15 cellular contexts compared by ENCODE assay signal in genomic region chr16:81630632-81631026, GRCh38.
A peak's percentile ranks its signal among the peaks of the same experiment; 100 is the strongest.
DNase-seq lines count a peak whose midpoint lies in the region; ATAC-seq, FAIRE-seq and TF ChIP-seq lines count a peak whose summit lies in the region.
"Had no signal": no experiment of that assay in that cellular context is flagged by ENCODE, and none has a peak within 500 bp of the region (broad histone marks: within the 10 kb centered on the region; RNA-seq: fewer than 3 reads in every experiment).

No MANE protein-coding gene starts in this region.

- POLR2A ChIA-PET in OCI-LY7 (lab: Charles Lee), result no interaction called here

- peaks cover 0 to 15% (median 2%) of the 10 kb centered on the region in 4 donors for H3K36me3 ChIP-seq in stomach
- H3K36me3 ChIP-seq in OCI-LY7 (ENCODE audit: insufficient read depth, low read length), result no peaks in the 10 kb centered on the region
- H3K36me3 ChIP-seq: ascending aorta had no signal

- no peaks in the 10 kb centered on the region for H3K27me3 ChIP-seq in stomach
- H3K27me3 ChIP-seq: ascending aorta had no signal

- H3K9me3 ChIP-seq in stomach (no peaks in the 10 kb centered on the region), OCI-LY7 (ENCODE audit: low read length) (no peaks in the 10 kb centered on the region)
- H3K9me3 ChIP-seq: ascending aorta had no signal

- CTCF ChIA-PET in activated CD8-positive, alpha-beta memory T cell treated with anti-CD3 and anti-CD28 coated beads, Interleukin-2, amount 10 ng/mL, durations not matched to agents 7 days and 5 days (lab: Charles Lee), result interaction anchor here (0.5 to 2.0 kb wide), 4 partner anchors 99 to 295 kb away, joined by 3 to 7 read pairs (median 4); no protein-coding TSS in a partner anchor
- CTCF ChIA-PET in OCI-LY7 (lab: Charles Lee; ENCODE audit: unreplicated experiment), result no interaction called here

- H3K9me2 ChIP-seq in OCI-LY7 (ENCODE audit: insufficient read depth, low read length), result no peaks in the 10 kb centered on the region

- TF ChIP-seq CTCF in stomach (IDR thresholded peaks at IDR 0.05), result no peak
- no peak for TF ChIP-seq CTCF in OCI-LY7 (conservative IDR thresholded peaks at IDR 0.05; ENCODE audit: low read length)

- no peaks in the 10 kb centered on the region for H3K36me3 Mint-ChIP-seq in activated CD8-positive, alpha-beta memory T cell treated with anti-CD3 and anti-CD28 coated beads, Interleukin-2, amount 10 ng/mL, durations not matched to agents 7 days and 5 days
- H3K36me3 Mint-ChIP-seq in dendritic cell treated with granulocyte-macrophage colony-stimulating factor and Interleukin-4, amounts not matched to agents 40 ng/mL and 50 ng/mL, for 4 days (ENCODE audit: low read depth), result peaks cover 56% of the 10 kb centered on the region

- peaks cover 44% of the 10 kb centered on the region for H3K4me1 Mint-ChIP-seq in activated CD8-positive, alpha-beta memory T cell treated with anti-CD3 and anti-CD28 coated beads, Interleukin-2, amount 10 ng/mL, durations not matched to agents 7 days and 5 days
- H3K4me1 Mint-ChIP-seq in dendritic cell treated with granulocyte-macrophage colony-stimulating factor and Interleukin-4, amounts not matched to agents 40 ng/mL and 50 ng/mL, for 4 days (ENCODE audit: low read depth), result peaks cover 65% of the 10 kb centered on the region

- H4K20me1 ChIP-seq in OCI-LY7 (ENCODE audit: insufficient read depth, low read length), result no peaks in the 10 kb centered on the region

- H3K79me2 ChIP-seq in OCI-LY7 (ENCODE audit: insufficient read depth, low read depth, low read length), result no peaks in the 10 kb centered on the region

- peak overlapping the region; percentile 54 for H3K27ac Mint-ChIP-seq in activated CD8-positive, alpha-beta memory T cell treated with anti-CD3 and anti-CD28 coated beads, Interleukin-2, amount 10 ng/mL, durations not matched to agents 7 days and 5 days
- H3K27ac Mint-ChIP-seq in dendritic cell treated with granulocyte-macrophage colony-stimulating factor and Interleukin-4, amounts not matched to agents 40 ng/mL and 50 ng/mL, for 4 days, result peak overlapping the region; percentile 60

- H3K4me3 ChIP-seq in stomach (no peak overlapping the region), OCI-LY7 (ENCODE audit: low read depth, low read length, poor library complexity, severe bottlenecking) (no peak overlapping the region)
- H3K4me3 ChIP-seq: ascending aorta had no signal

- no peak overlapping the region for H3K4me2 ChIP-seq in OCI-LY7 (ENCODE audit: low read length)

- 71 to 100% (median 87%) methylated on average over 2 to 5 of the region's 5 CpGs for WGBS in stomach, 5 donors

- no peak for ATAC-seq in activated CD8-positive, alpha-beta memory T cell treated with anti-CD3 and anti-CD28 coated beads, Interleukin-2, amount 10 ng/mL, durations not matched to agents 7 days and 5 days
- no peak for ATAC-seq in GM19328 (IDR thresholded peaks at IDR 0.05; ENCODE audit: unreplicated experiment)
- ATAC-seq: SK-N-SH treated with all-trans-retinoic acid at 6 μM for 48 hours had no signal

- FAIRE-seq in urothelium cell line (lab: Jason Lieb, UNC), result no peak
- FAIRE-seq: endothelial cell of umbilical vein had no signal

- no peak overlapping the region for H2AFZ ChIP-seq in OCI-LY7 (ENCODE audit: low read length)

- no peak overlapping the region for H3K4me3 Mint-ChIP-seq in activated CD8-positive, alpha-beta memory T cell treated with anti-CD3 and anti-CD28 coated beads, Interleukin-2, amount 10 ng/mL, durations not matched to agents 7 days and 5 days
- no peak overlapping the region for H3K4me3 Mint-ChIP-seq in dendritic cell treated with granulocyte-macrophage colony-stimulating factor and Interleukin-4, amounts not matched to agents 40 ng/mL and 50 ng/mL, for 4 days

- BruUV-seq in OCI-LY7 (replicated peaks; lab: Mats Ljungman, UMichigan), result no TSS peak

- intact Hi-C loops in dendritic cell treated with granulocyte-macrophage colony-stimulating factor and Interleukin-4, amounts not matched to agents 40 ng/mL and 50 ng/mL, for 4 days (cut with micrococcal nuclease), result no loop called here
- intact Hi-C loops in stomach (cut with DNase I; ENCODE audit: low total_unique reads) (no loop called here), OCI-LY7 (cut with micrococcal nuclease; ENCODE audit: unreplicated experiment) (no loop called here)

- no peak for DNase-seq in activated CD8-positive, alpha-beta memory T cell treated with anti-CD3 and anti-CD28 coated beads, Interleukin-2, amount 10 ng/mL, durations not matched to agents 7 days and 5 days
- DNase-seq in activated CD8-positive, alpha-beta memory T cell treated with anti-CD3 and anti-CD28 coated beads, Interleukin-2, amount 50 U/mL, for 4 hours, result no peak
- peak; percentile 97 for DNase-seq in NCI-H524 treated with DMSO at 0.1 percent for 48 hours (lab: John Stamatoyannopoulos, UW)
- no peak for DNase-seq in stomach
- DNase-seq in OCI-LY7 (ENCODE audit: low spot score), result no peak
- no peak for DNase-seq in urothelium cell line (ENCODE audit: low spot score)
- DNase-seq: activated CD4-positive, alpha-beta T cell treated with anti-CD3 and anti-CD28 coated beads, Interleukin-2, amount 50 U/mL, for 48 hours; GDM1; HCEC 1CT; NCI-H526 had no signal

- TF ChIP-seq EP300 in stomach (IDR thresholded peaks at IDR 0.05), result no peak

- no peak for TF ChIP-seq POLR2A in stomach (IDR thresholded peaks at IDR 0.05)

- no peaks in the 10 kb centered on the region for H3K9me3 Mint-ChIP-seq in activated CD8-positive, alpha-beta memory T cell treated with anti-CD3 and anti-CD28 coated beads, Interleukin-2, amount 10 ng/mL, durations not matched to agents 7 days and 5 days (ENCODE audit: low read depth)
- no peaks in the 10 kb centered on the region for H3K9me3 Mint-ChIP-seq in dendritic cell treated with granulocyte-macrophage colony-stimulating factor and Interleukin-4, amounts not matched to agents 40 ng/mL and 50 ng/mL, for 4 days

- H3K27ac ChIP-seq in stomach, result peak overlapping the region in 4 of 5 donors; percentile 2 to 55 (median 20)
- H3K27ac ChIP-seq in OCI-LY7 (ENCODE audit: low read depth, low read length, poor library complexity, severe bottlenecking), result no peak overlapping the region
- H3K27ac ChIP-seq: ascending aorta had no signal

- peaks cover 16 to 57% (median 32%) of the 10 kb centered on the region in 4 donors for H3K4me1 ChIP-seq in stomach
- no peaks in the 10 kb centered on the region for H3K4me1 ChIP-seq in OCI-LY7 (ENCODE audit: insufficient read depth, low read length, poor library complexity, severe bottlenecking)

- H3K27me3 Mint-ChIP-seq in activated CD8-positive, alpha-beta memory T cell treated with anti-CD3 and anti-CD28 coated beads, Interleukin-2, amount 10 ng/mL, durations not matched to agents 7 days and 5 days, result no peaks in the 10 kb centered on the region
- no peaks in the 10 kb centered on the region for H3K27me3 Mint-ChIP-seq in dendritic cell treated with granulocyte-macrophage colony-stimulating factor and Interleukin-4, amounts not matched to agents 40 ng/mL and 50 ng/mL, for 4 days
